In the genomic region with DNA sequence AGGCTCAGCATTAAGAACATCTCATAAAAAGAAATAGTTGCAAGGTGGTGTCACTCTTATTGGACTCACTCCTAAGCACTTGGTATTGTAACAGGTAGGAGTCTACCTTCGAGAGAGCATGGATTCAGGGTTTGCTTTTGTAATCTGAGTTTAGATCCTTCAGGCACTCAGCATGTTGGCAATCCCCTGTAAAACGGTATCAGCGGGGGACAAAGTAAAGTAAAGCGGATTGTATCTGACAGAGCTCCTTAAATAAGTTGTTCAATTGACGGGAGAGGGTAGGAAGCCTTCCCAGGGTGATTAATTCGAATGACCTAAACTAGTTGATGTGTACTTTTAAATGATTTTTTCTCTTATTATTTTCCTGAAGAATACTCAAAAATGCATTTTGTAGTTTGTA, we compare ENCODE assay signal across 28 cellular contexts.
"Had no signal": no experiment of that assay in that cellular context is flagged by ENCODE, and none has a peak within 500 bp of the region (broad histone marks: within the 10 kb centered on the region; RNA-seq: fewer than 3 reads in every experiment).

No MANE protein-coding gene starts in this region.

- H3K27me3 ChIP-seq: SJSA1 had no signal

- H3K4me3 Mint-ChIP-seq: activated B cell treated with CpG ODN at 0.5 μM for 24 hours; activated CD4-positive, alpha-beta T cell treated with anti-CD3 and anti-CD28 coated beads, Interleukin-2, amount 10 ng/mL, durations not matched to agents 24 days and 14 days; activated naive CD4-positive, alpha-beta T cell treated with anti-CD3 and anti-CD28 coated beads for 36 hours; activated naive CD8-positive, alpha-beta T cell; activated T-helper 17 cell treated with anti-CD3 and anti-CD28 coated beads, Interleukin-2, amount 50 U/mL, for 72 hours; brain; central memory CD8-positive, alpha-beta T cell; T-helper 2 cell treated with Interferon-gamma antibody and Interleukin-4, amounts not matched to agents 5 μg/mL and 100 μg/mL, for 36 hours had no signal

- DNase-seq: activated B cell treated with CpG ODN at 0.5 μM for 24 hours; activated CD4-positive, alpha-beta T cell treated with anti-CD3 and anti-CD28 coated beads for 1 hour; activated CD4-positive, alpha-beta T cell treated with anti-CD3 and anti-CD28 coated beads, Interleukin-2, amount 10 ng/mL, durations not matched to agents 24 days and 14 days; activated CD4-positive, alpha-beta T cell treated with anti-CD3 and anti-CD28 coated beads, Interleukin-2, amount 50 U/mL, for 48 hours; activated gamma-delta T cell; activated naive CD4-positive, alpha-beta T cell treated with anti-CD3 and anti-CD28 coated beads for 36 hours; activated T-cell treated with anti-CD3 and anti-CD28 coated beads for 4 hours; activated T-cell treated with anti-CD3 and anti-CD28 coated beads, Interleukin-2, amount 50 U/mL, for 48 hours; amygdala; MM.1S; NCI-H1105 treated with DMSO at 0.1 percent for 48 hours; NCI-H1436 treated with DMSO at 0.1 percent for 48 hours; NCI-H187 treated with DMSO at 0.1 percent for 48 hours; NCI-H2081 treated with DMSO at 0.1 percent for 48 hours; NCI-H2171 treated with DMSO at 0.1 percent for 48 hours; NCI-H226; NCI-H526; NCI-H774; PC-3; SHP77; SW 1271 had no signal

- ATAC-seq: activated T-helper 17 cell treated with anti-CD3 and anti-CD28 coated beads, Interleukin-2, amount 50 U/mL, for 72 hours; PC-3; SK-N-SH treated with all-trans-retinoic acid at 6 μM for 48 hours had no signal

- H3K4me3 ChIP-seq: SJSA1 had no signal

- H3K27ac Mint-ChIP-seq: activated B cell treated with CpG ODN at 0.5 μM for 24 hours; activated CD4-positive, alpha-beta T cell treated with anti-CD3 and anti-CD28 coated beads, Interleukin-2, amount 10 ng/mL, durations not matched to agents 24 days and 14 days; activated naive CD4-positive, alpha-beta T cell treated with anti-CD3 and anti-CD28 coated beads for 36 hours; activated naive CD8-positive, alpha-beta T cell; activated T-helper 17 cell treated with anti-CD3 and anti-CD28 coated beads, Interleukin-2, amount 50 U/mL, for 72 hours; brain; T-helper 2 cell treated with Interferon-gamma antibody and Interleukin-4, amounts not matched to agents 5 μg/mL and 100 μg/mL, for 36 hours had no signal

- H3K4me1 Mint-ChIP-seq: activated B cell treated with CpG ODN at 0.5 μM for 24 hours; activated CD4-positive, alpha-beta T cell treated with anti-CD3 and anti-CD28 coated beads, Interleukin-2, amount 10 ng/mL, durations not matched to agents 24 days and 14 days; activated T-helper 17 cell treated with anti-CD3 and anti-CD28 coated beads, Interleukin-2, amount 50 U/mL, for 72 hours; central memory CD8-positive, alpha-beta T cell had no signal

- H3K4me1 ChIP-seq: SJSA1 had no signal

- H3K27ac ChIP-seq: SJSA1 had no signal

- H3K27me3 Mint-ChIP-seq: activated B cell treated with CpG ODN at 0.5 μM for 24 hours; activated CD4-positive, alpha-beta T cell treated with anti-CD3 and anti-CD28 coated beads, Interleukin-2, amount 10 ng/mL, durations not matched to agents 24 days and 14 days; activated naive CD8-positive, alpha-beta T cell; activated T-helper 17 cell treated with anti-CD3 and anti-CD28 coated beads, Interleukin-2, amount 50 U/mL, for 72 hours; brain; central memory CD8-positive, alpha-beta T cell had no signal

- H3K36me3 ChIP-seq: SJSA1 had no signal

- H3K9me3 Mint-ChIP-seq: activated CD4-positive, alpha-beta T cell treated with anti-CD3 and anti-CD28 coated beads, Interleukin-2, amount 10 ng/mL, durations not matched to agents 24 days and 14 days; activated naive CD4-positive, alpha-beta T cell treated with anti-CD3 and anti-CD28 coated beads for 36 hours; brain had no signal

- H3K36me3 Mint-ChIP-seq: activated naive CD8-positive, alpha-beta T cell; brain had no signal
